In genomic region chr19:12722566-12723382, GRCh38 we compare ENCODE assay signal across 9 cellular contexts. TPM values are rescaled to one million over a fixed set of nuclear protein-coding genes. Genes with fewer than 3 reads are reported as not detected.
DNase-seq lines count a peak whose midpoint lies in the region; ATAC-seq, FAIRE-seq and TF ChIP-seq lines count a peak whose summit lies in the region.
"Had no signal": no experiment of that assay in that cellular context is flagged by ENCODE, and none has a peak within 500 bp of the region (broad histone marks: within the 10 kb centered on the region; RNA-seq: fewer than 3 reads in every experiment).

No MANE protein-coding gene starts in this region.

- in situ Hi-C loops in HepG2 (cut with HindIII; ENCODE audit: extremely low pct_ligation_motif_present, low pct_unique_long_range_greater_than_20kb): no loop called here

- POLR2A ChIA-PET in HepG2 (lab: Yijun Ruan, JAX): interaction anchor here (0.6 to 4.8 kb wide), 14 partner anchors 10 to 211 kb away, joined by 3 to 51 read pairs (median 4); partner anchors contain the start of genes FARSA, FBXW9, GET3 and JUNB

- H3K4me3 ChIP-seq in BLaER1 (peak overlapping the region; percentile 82), HepG2 (replicated peaks in 1 of 3; ENCODE audit: insufficient read depth in 1 of 3, low read depth in 2 of 3, low read length in 3 of 3) (peak overlapping the region; percentile 92 to 96 (median 93))

- H3K79me2 ChIP-seq in HepG2 (ENCODE audit: insufficient read depth, low read length): peaks cover 54% of the 10 kb centered on the region

- intact Hi-C loops in HepG2 (cut with micrococcal nuclease; ENCODE audit: unreplicated experiment): loop anchor here (1.0 kb wide), 1 partner anchor 15 kb away; the partner anchor contains the start of gene GET3

- WGBS in HepG2 (ENCODE audit: low lambda C conversion rate): 1% methylated on average over 32 of the region's 32 CpGs

- ATAC-seq in GM19395 (IDR thresholded peaks at IDR 0.05; ENCODE audit: unreplicated experiment) (peak; percentile 80), HG03565 (IDR thresholded peaks at IDR 0.05; ENCODE audit: unreplicated experiment) (peak; percentile 70), HepG2 (peak; percentile 75)

- H3K4me1 ChIP-seq in BLaER1 (peaks cover 36% of the 10 kb centered on the region), HepG2 (ENCODE audit: insufficient read depth, low read length) (peaks cover 20% of the 10 kb centered on the region)

- TF ChIP-seq RAD21 in HepG2 (CRISPR knock-in tag; IDR thresholded peaks at IDR 0.05): no peak

- TSS peak; percentile 98 for BruUV-seq in HepG2 (replicated peaks; lab: Mats Ljungman, UMichigan)

- no peaks in the 10 kb centered on the region for H3K27me3 ChIP-seq in BLaER1
- H3K27me3 ChIP-seq in HepG2 (ENCODE audit: control insufficient read depth in 1 of 2, insufficient read depth in 2 of 2, low read length in 2 of 2): no peaks in the 10 kb centered on the region; a peak in 1 of 5 replicates

- H3K4me2 ChIP-seq in BLaER1: peak overlapping the region; percentile 94
- H3K4me2 ChIP-seq in HepG2 (ENCODE audit: low read depth, low read length): peak overlapping the region; percentile 98

- H3K9me3 ChIP-seq in BLaER1: no peaks in the 10 kb centered on the region
- no peaks in the 10 kb centered on the region for H3K9me3 ChIP-seq in HepG2 (ENCODE audit: low read length)

- H3K27ac ChIP-seq in BLaER1: peak overlapping the region; percentile 99
- H3K27ac ChIP-seq in HepG2 (ENCODE audit: extremely low read length, insufficient read depth, low read length): peak overlapping the region; percentile 77

- peak overlapping the region; percentile 78 for H2AFZ ChIP-seq in HepG2 (ENCODE audit: low read length)

- peaks cover 41% of the 10 kb centered on the region for H4K20me1 ChIP-seq in BLaER1
- H4K20me1 ChIP-seq in HepG2 (ENCODE audit: insufficient read depth, low read length): no peaks in the 10 kb centered on the region

- H3K36me3 ChIP-seq in BLaER1 (peaks cover 39% of the 10 kb centered on the region), HepG2 (replicated peaks in 1 of 2; ENCODE audit: control insufficient read depth in 1 of 2, insufficient read depth in 2 of 2, low read length in 2 of 2) (peaks cover 2 to 13% of the 10 kb centered on the region in 2 experiments)

- TF ChIP-seq EP300 in HepG2 (IDR thresholded peaks at IDR 0.05; ENCODE audit: low read depth in 2 of 2, low read length in 2 of 2) (no peak), HepG2 (CRISPR knock-in tag; IDR thresholded peaks at IDR 0.05; ENCODE audit: borderline replicate concordance) (no peak)

- H3K9ac ChIP-seq in BLaER1: peak overlapping the region; percentile 98
- peak overlapping the region; percentile 87 for H3K9ac ChIP-seq in HepG2 (ENCODE audit: insufficient read depth, low read depth, low read length)

- TF ChIP-seq POLR2A in HepG2 (IDR thresholded peaks at IDR 0.05; ENCODE audit: insufficient read depth in 1 of 2, low read depth in 2 of 2, low read length in 2 of 2): peak; percentile 69 to 75

- CTCF ChIA-PET in HepG2 (lab: Yijun Ruan, JAX; ENCODE audit: low intra/inter-chr PET ratio, low total read pairs): no interaction called here

- TF ChIP-seq CTCF in HepG2 (CRISPR knock-in tag; IDR thresholded peaks at IDR 0.05): no peak; the same call in 1 of the 2 replicates

- DNase-seq in NCI-H748 treated with DMSO at 0.1 percent for 48 hours (lab: John Stamatoyannopoulos, UW) (peak; percentile 85), dermis blood vessel endothelial cell (peak; percentile 100), HepG2 (ENCODE audit: low spot score) (peak; percentile 99)
- DNase-seq in activated CD4-positive, alpha-beta T cell treated with anti-CD3 and anti-CD28 coated beads, Interleukin-2, amount 50 U/mL, for 4 hours: peak; percentile 88 to 91
- peak; percentile 83 to 85 for DNase-seq in stimulated activated CD4-positive, alpha-beta T cell treated with anti-CD3 and anti-CD28 coated beads, Interleukin-2, amount 100 ng/mL, for 48 hours

- peak; percentile 97 for FAIRE-seq in HepG2 (lab: Jason Lieb, UNC)

RNA-seq across cellular contexts. Expression of gene TNPO2, which starts 1.0 kb away (rescaled TPM):
- total RNA-seq in dermis blood vessel endothelial cell (25.7 and 31.4 TPM in 2 replicates), HepG2 (2016; rRNA removed; fragmentation: Illumina TruSeq; extraction: Trizol) (31.7 and 33.6 TPM in 2 replicates)
- total RNA-seq in HepG2 (2016; cell fraction: cytosol; rRNA removed; fragmentation: Illumina TruSeq; extraction: Trizol; ENCODE audit: low read depth): 8.0 and 12.5 TPM in 2 replicates
- total RNA-seq in HepG2 (2016; cell fraction: insoluble cytoplasmic fraction; rRNA removed; fragmentation: Illumina TruSeq; extraction: Trizol): 25.3 and 38.9 TPM in 2 replicates
- total RNA-seq in HepG2 (2016; cell fraction: membrane; rRNA removed; fragmentation: Illumina TruSeq; extraction: Trizol): 11.9 and 12.3 TPM in 2 replicates
- total RNA-seq in HepG2 (2016; cell fraction: nucleus; rRNA removed; fragmentation: Illumina TruSeq; extraction: Trizol): 61.9 and 64.9 TPM in 2 replicates
- polyA plus RNA-seq in HepG2 (2011; rRNA removed): 61.0 and 76.1 TPM in 2 replicates
- polyA plus RNA-seq in HepG2 (2011; cell fraction: cytosol; rRNA removed): 38.5 and 42.9 TPM in 2 replicates
- polyA plus RNA-seq in HepG2 (2011; cell fraction: nucleus; rRNA removed): 224 and 272 TPM in 2 replicates
- 28.4 and 35.1 TPM in 2 replicates for polyA plus RNA-seq in HepG2 (2012)
- 2.2 and 2.4 TPM in 2 replicates for polyA plus RNA-seq in HepG2 (2016; cell fraction: cytosol; fragmentation: Illumina TruSeq; extraction: Trizol; ENCODE audit: low read depth)
- 21.0 and 28.3 TPM in 2 replicates for polyA plus RNA-seq in HepG2 (2016; cell fraction: insoluble cytoplasmic fraction; fragmentation: Illumina TruSeq; extraction: Trizol; ENCODE audit: low read depth)
- 6.6 and 7.3 TPM in 2 replicates for polyA plus RNA-seq in HepG2 (2016; cell fraction: membrane; fragmentation: Illumina TruSeq; extraction: Trizol; ENCODE audit: low read depth)
- polyA plus RNA-seq in HepG2 (2016; cell fraction: nucleus; fragmentation: Illumina TruSeq; extraction: Trizol; ENCODE audit: insufficient read depth, low read depth): 143 and 147 TPM in 2 replicates
- 198 and 267 TPM in 2 replicates for polyA minus RNA-seq in HepG2 (2011; rRNA and poly(A)+ RNA removed; ENCODE audit: low replicate concordance)
- 42.5 and 44.2 TPM in 2 replicates for polyA minus RNA-seq in HepG2 (2011; cell fraction: cytosol; rRNA and poly(A)+ RNA removed)
- polyA minus RNA-seq in HepG2 (2011; cell fraction: nucleus; rRNA and poly(A)+ RNA removed): 77.4 and 98.6 TPM in 2 replicates

RNA-seq across cellular contexts. Expression of gene TRIR, which starts 11.7 kb away (rescaled TPM):
- total RNA-seq in dermis blood vessel endothelial cell (106 and 139 TPM in 2 replicates), HepG2 (2016; rRNA removed; fragmentation: Illumina TruSeq; extraction: Trizol) (159 and 179 TPM in 2 replicates)
- total RNA-seq in HepG2 (2016; cell fraction: cytosol; rRNA removed; fragmentation: Illumina TruSeq; extraction: Trizol; ENCODE audit: low read depth): 156 and 157 TPM in 2 replicates
- 154 and 178 TPM in 2 replicates for total RNA-seq in HepG2 (2016; cell fraction: insoluble cytoplasmic fraction; rRNA removed; fragmentation: Illumina TruSeq; extraction: Trizol)
- 185 and 199 TPM in 2 replicates for total RNA-seq in HepG2 (2016; cell fraction: membrane; rRNA removed; fragmentation: Illumina TruSeq; extraction: Trizol)
- total RNA-seq in HepG2 (2016; cell fraction: nucleus; rRNA removed; fragmentation: Illumina TruSeq; extraction: Trizol): 62.7 and 73.8 TPM in 2 replicates
- polyA plus RNA-seq in HepG2 (2011; rRNA removed): 160 and 166 TPM in 2 replicates
- polyA plus RNA-seq in HepG2 (2011; cell fraction: cytosol; rRNA removed): 192 and 223 TPM in 2 replicates
- polyA plus RNA-seq in HepG2 (2011; cell fraction: nucleus; rRNA removed): 109 and 112 TPM in 2 replicates
- polyA plus RNA-seq in HepG2 (2012): 136 and 148 TPM in 2 replicates
- polyA plus RNA-seq in HepG2 (2016; cell fraction: cytosol; fragmentation: Illumina TruSeq; extraction: Trizol; ENCODE audit: low read depth): 176 and 190 TPM in 2 replicates
- 222 and 228 TPM in 2 replicates for polyA plus RNA-seq in HepG2 (2016; cell fraction: insoluble cytoplasmic fraction; fragmentation: Illumina TruSeq; extraction: Trizol; ENCODE audit: low read depth)
- polyA plus RNA-seq in HepG2 (2016; cell fraction: membrane; fragmentation: Illumina TruSeq; extraction: Trizol; ENCODE audit: low read depth): 221 and 223 TPM in 2 replicates
- polyA plus RNA-seq in HepG2 (2016; cell fraction: nucleus; fragmentation: Illumina TruSeq; extraction: Trizol; ENCODE audit: insufficient read depth, low read depth): 208 and 213 TPM in 2 replicates
- polyA minus RNA-seq in HepG2 (2011; rRNA and poly(A)+ RNA removed; ENCODE audit: low replicate concordance): 41.5 and 65.9 TPM in 2 replicates
- polyA minus RNA-seq in HepG2 (2011; cell fraction: cytosol; rRNA and poly(A)+ RNA removed): 36.6 and 38.7 TPM in 2 replicates
- 22.7 and 23.7 TPM in 2 replicates for polyA minus RNA-seq in HepG2 (2011; cell fraction: nucleus; rRNA and poly(A)+ RNA removed)

RNA-seq across cellular contexts. Expression of gene GET3, which starts 14.5 kb away (rescaled TPM):
- total RNA-seq in dermis blood vessel endothelial cell (66.9 and 78.6 TPM in 2 replicates), HepG2 (2016; rRNA removed; fragmentation: Illumina TruSeq; extraction: Trizol) (51.5 and 57.7 TPM in 2 replicates)
- 38.1 and 40.8 TPM in 2 replicates for total RNA-seq in HepG2 (2016; cell fraction: cytosol; rRNA removed; fragmentation: Illumina TruSeq; extraction: Trizol; ENCODE audit: low read depth)
- 47.8 and 67.8 TPM in 2 replicates for total RNA-seq in HepG2 (2016; cell fraction: insoluble cytoplasmic fraction; rRNA removed; fragmentation: Illumina TruSeq; extraction: Trizol)
- total RNA-seq in HepG2 (2016; cell fraction: membrane; rRNA removed; fragmentation: Illumina TruSeq; extraction: Trizol): 42.5 and 45.5 TPM in 2 replicates
- total RNA-seq in HepG2 (2016; cell fraction: nucleus; rRNA removed; fragmentation: Illumina TruSeq; extraction: Trizol): 20.5 and 30.0 TPM in 2 replicates
- 59.4 and 67.5 TPM in 2 replicates for polyA plus RNA-seq in HepG2 (2011; rRNA removed)
- 53.8 and 70.0 TPM in 2 replicates for polyA plus RNA-seq in HepG2 (2011; cell fraction: cytosol; rRNA removed)
- polyA plus RNA-seq in HepG2 (2011; cell fraction: nucleus; rRNA removed): 42.4 and 59.2 TPM in 2 replicates
- polyA plus RNA-seq in HepG2 (2012): 26.3 and 37.0 TPM in 2 replicates
- polyA plus RNA-seq in HepG2 (2016; cell fraction: cytosol; fragmentation: Illumina TruSeq; extraction: Trizol; ENCODE audit: low read depth): 38.9 and 39.2 TPM in 2 replicates
- polyA plus RNA-seq in HepG2 (2016; cell fraction: insoluble cytoplasmic fraction; fragmentation: Illumina TruSeq; extraction: Trizol; ENCODE audit: low read depth): 52.9 and 54.2 TPM in 2 replicates
- polyA plus RNA-seq in HepG2 (2016; cell fraction: membrane; fragmentation: Illumina TruSeq; extraction: Trizol; ENCODE audit: low read depth): 39.6 and 39.8 TPM in 2 replicates
- polyA plus RNA-seq in HepG2 (2016; cell fraction: nucleus; fragmentation: Illumina TruSeq; extraction: Trizol; ENCODE audit: insufficient read depth, low read depth): 50.5 and 50.9 TPM in 2 replicates
- polyA minus RNA-seq in HepG2 (2011; rRNA and poly(A)+ RNA removed; ENCODE audit: low replicate concordance): 45.5 and 170 TPM in 2 replicates
- 15.5 and 16.4 TPM in 2 replicates for polyA minus RNA-seq in HepG2 (2011; cell fraction: cytosol; rRNA and poly(A)+ RNA removed)
- 11.2 and 13.4 TPM in 2 replicates for polyA minus RNA-seq in HepG2 (2011; cell fraction: nucleus; rRNA and poly(A)+ RNA removed)

RNA-seq across cellular contexts. Expression of gene FBXW9, which starts 26.3 kb away (rescaled TPM):
- 5.8 and 8.0 TPM in 2 replicates for total RNA-seq in dermis blood vessel endothelial cell
- total RNA-seq in HepG2 (2016; rRNA removed; fragmentation: Illumina TruSeq; extraction: Trizol): 4.6 and 6.1 TPM in 2 replicates
- total RNA-seq in HepG2 (2016; cell fraction: cytosol; rRNA removed; fragmentation: Illumina TruSeq; extraction: Trizol; ENCODE audit: low read depth): 1.2 and 2.0 TPM in 2 replicates
- total RNA-seq in HepG2 (2016; cell fraction: insoluble cytoplasmic fraction; rRNA removed; fragmentation: Illumina TruSeq; extraction: Trizol): 3.8 and 6.5 TPM in 2 replicates
- 2.3 and 2.8 TPM in 2 replicates for total RNA-seq in HepG2 (2016; cell fraction: membrane; rRNA removed; fragmentation: Illumina TruSeq; extraction: Trizol)
- 5.5 and 5.9 TPM in 2 replicates for total RNA-seq in HepG2 (2016; cell fraction: nucleus; rRNA removed; fragmentation: Illumina TruSeq; extraction: Trizol)
- polyA plus RNA-seq in HepG2 (2011; rRNA removed): 5.7 and 7.0 TPM in 2 replicates
- polyA plus RNA-seq in HepG2 (2011; cell fraction: cytosol; rRNA removed): 6.0 and 11.9 TPM in 2 replicates
- polyA plus RNA-seq in HepG2 (2011; cell fraction: nucleus; rRNA removed): 21.5 and 25.3 TPM in 2 replicates
- polyA plus RNA-seq in HepG2 (2012): 3.3 TPM in 2 replicates
- polyA plus RNA-seq in HepG2 (2016; cell fraction: cytosol; fragmentation: Illumina TruSeq; extraction: Trizol; ENCODE audit: low read depth): 1.7 and 1.9 TPM in 2 replicates
- polyA plus RNA-seq in HepG2 (2016; cell fraction: insoluble cytoplasmic fraction; fragmentation: Illumina TruSeq; extraction: Trizol; ENCODE audit: low read depth): 4.4 and 5.7 TPM in 2 replicates
- polyA plus RNA-seq in HepG2 (2016; cell fraction: membrane; fragmentation: Illumina TruSeq; extraction: Trizol; ENCODE audit: low read depth): 1.9 and 2.7 TPM in 2 replicates
- polyA plus RNA-seq in HepG2 (2016; cell fraction: nucleus; fragmentation: Illumina TruSeq; extraction: Trizol; ENCODE audit: insufficient read depth, low read depth): 12.6 and 13.0 TPM in 2 replicates
- polyA minus RNA-seq in HepG2 (2011; rRNA and poly(A)+ RNA removed; ENCODE audit: low replicate concordance): 10.4 and 13.8 TPM in 2 replicates
- 3.2 and 4.4 TPM in 2 replicates for polyA minus RNA-seq in HepG2 (2011; cell fraction: cytosol; rRNA and poly(A)+ RNA removed)
- 2.7 and 4.4 TPM in 2 replicates for polyA minus RNA-seq in HepG2 (2011; cell fraction: nucleus; rRNA and poly(A)+ RNA removed)

RNA-seq across cellular contexts. Expression of gene BEST2, which starts 28.8 kb away (rescaled TPM):
- total RNA-seq in dermis blood vessel endothelial cell (not detected in 2 replicates), HepG2 (2016; rRNA removed; fragmentation: Illumina TruSeq; extraction: Trizol) (not detected in 2 replicates)
- total RNA-seq in HepG2 (2016; cell fraction: cytosol; rRNA removed; fragmentation: Illumina TruSeq; extraction: Trizol; ENCODE audit: low read depth): 0.10 TPM in 1 of 2 replicates, not detected in the other
- not detected in 2 replicates for total RNA-seq in HepG2 (2016; cell fraction: insoluble cytoplasmic fraction; rRNA removed; fragmentation: Illumina TruSeq; extraction: Trizol)
- total RNA-seq in HepG2 (2016; cell fraction: membrane; rRNA removed; fragmentation: Illumina TruSeq; extraction: Trizol): not detected in 2 replicates
- not detected in 2 replicates for total RNA-seq in HepG2 (2016; cell fraction: nucleus; rRNA removed; fragmentation: Illumina TruSeq; extraction: Trizol)
- not detected in 2 replicates for polyA plus RNA-seq in HepG2 (2011; rRNA removed)
- polyA plus RNA-seq in HepG2 (2011; cell fraction: cytosol; rRNA removed): not detected in 2 replicates
- 0.08 TPM in 1 of 2 replicates, not detected in the other for polyA plus RNA-seq in HepG2 (2011; cell fraction: nucleus; rRNA removed)
- polyA plus RNA-seq in HepG2 (2012): not detected in 2 replicates
- not detected in 2 replicates for polyA plus RNA-seq in HepG2 (2016; cell fraction: cytosol; fragmentation: Illumina TruSeq; extraction: Trizol; ENCODE audit: low read depth)
- polyA plus RNA-seq in HepG2 (2016; cell fraction: insoluble cytoplasmic fraction; fragmentation: Illumina TruSeq; extraction: Trizol; ENCODE audit: low read depth): not detected in 2 replicates
- polyA plus RNA-seq in HepG2 (2016; cell fraction: membrane; fragmentation: Illumina TruSeq; extraction: Trizol; ENCODE audit: low read depth): not detected in 2 replicates
- polyA plus RNA-seq in HepG2 (2016; cell fraction: nucleus; fragmentation: Illumina TruSeq; extraction: Trizol; ENCODE audit: insufficient read depth, low read depth): not detected in 2 replicates
- not detected in 2 replicates for polyA minus RNA-seq in HepG2 (2011; rRNA and poly(A)+ RNA removed; ENCODE audit: low replicate concordance)
- not detected in 2 replicates for polyA minus RNA-seq in HepG2 (2011; cell fraction: cytosol; rRNA and poly(A)+ RNA removed)
- not detected in 2 replicates for polyA minus RNA-seq in HepG2 (2011; cell fraction: nucleus; rRNA and poly(A)+ RNA removed)
- total RNA-seq: subcutaneous adipose tissue had no signal

Comparison
In these comparisons a context has a peak if more than half of its experiments do, and no peak if none do; other contexts are left out.
1. Peak in every context shown above with its lines: DNase-seq, ATAC-seq, H3K4me3 ChIP-seq and H3K27ac ChIP-seq.